8 cellular contexts compared by ENCODE assay signal in the genomic region with DNA sequence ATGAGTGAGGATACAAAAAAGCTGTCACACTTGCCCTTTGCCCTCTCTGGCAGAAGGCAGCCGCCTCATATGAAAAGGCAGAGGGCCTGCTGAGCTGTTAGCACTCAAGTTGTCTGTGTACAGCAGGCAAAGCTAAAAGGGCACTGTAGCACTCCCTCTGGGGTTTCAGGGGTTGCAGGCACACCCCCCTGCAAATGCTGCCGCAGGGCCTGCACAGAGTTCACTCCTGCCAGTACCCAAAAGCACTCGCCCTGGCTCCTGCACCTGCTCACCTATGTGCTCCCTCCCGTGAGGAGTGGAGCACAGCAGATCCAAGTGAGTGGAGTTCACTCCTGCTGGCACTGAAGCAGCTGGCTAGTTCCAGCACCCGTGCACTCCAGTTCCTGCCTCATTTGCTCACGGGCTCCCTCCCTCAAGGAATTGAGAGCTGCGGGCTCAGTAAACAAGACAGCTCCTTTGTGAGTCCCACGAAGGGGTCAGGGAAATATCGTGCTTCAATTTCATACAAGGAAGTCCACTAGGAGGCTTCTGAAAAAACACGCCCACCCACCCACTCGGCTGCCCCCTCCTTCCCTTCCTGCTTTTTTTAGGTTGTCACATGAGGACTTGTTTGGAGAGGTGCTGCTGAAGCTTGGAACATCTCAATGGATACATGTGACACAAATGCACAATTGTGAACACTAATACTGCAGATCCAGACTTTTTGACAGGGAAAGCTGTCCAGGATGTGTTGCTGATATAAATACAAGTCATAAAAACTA. TPM values are rescaled to one million over a fixed set of nuclear protein-coding genes. Genes with fewer than 3 reads are reported as not detected.
DNase-seq lines count a peak whose midpoint lies in the region; ATAC-seq and TF ChIP-seq lines count a peak whose summit lies in the region.

No MANE protein-coding gene starts in this region.

- H3K27me3 Mint-ChIP-seq in stimulated activated naive CD8-positive, alpha-beta T cell treated with anti-CD3 and anti-CD28 coated beads, Interleukin-15, amount 100 ng/mL, for 72 hours: peaks cover 25% of the 10 kb centered on the region
- H3K27me3 Mint-ChIP-seq in natural killer cell (ENCODE audit: low read depth in 2 of 2): peaks cover 0 to 8% of the 10 kb centered on the region in 2 donors

- H3K9ac ChIP-seq in liver (ENCODE audit: low read depth in 1 of 2, low read length in 2 of 2): no peak overlapping the region

- H3K27ac ChIP-seq in caudate nucleus (ENCODE audit: low read depth, low read length): peak overlapping the region; percentile 41
- H3K27ac ChIP-seq in liver (ENCODE audit: low read depth in 1 of 2, low read length in 2 of 2): no peak overlapping the region
- H3K27ac ChIP-seq in uterus: peak overlapping the region; percentile 65 to 66

- TF ChIP-seq CTCF in GM06990 (IDR thresholded peaks at IDR 0.05; ENCODE audit: insufficient read depth, low read length, poor library complexity, severe bottlenecking) (no peak), liver (IDR thresholded peaks at IDR 0.05; ENCODE audit: low read depth, low read length, missing input control) (no peak), uterus (IDR thresholded peaks at IDR 0.05) (no peak), natural killer cell (IDR thresholded peaks at IDR 0.05) (no peak)

- no peaks in the 10 kb centered on the region for H3K36me3 Mint-ChIP-seq in natural killer cell

- H3K9me3 ChIP-seq in liver (ENCODE audit: control insufficient read depth in 4 of 4, low read length in 3 of 4) (no peaks in the 10 kb centered on the region), uterus (no peaks in the 10 kb centered on the region)

- H3K4me1 Mint-ChIP-seq in stimulated activated naive CD8-positive, alpha-beta T cell treated with anti-CD3 and anti-CD28 coated beads, Interleukin-15, amount 100 ng/mL, for 72 hours: no peaks in the 10 kb centered on the region
- H3K4me1 Mint-ChIP-seq in natural killer cell: peaks cover 0 to under 1% of the 10 kb centered on the region in 2 donors

- no peak for ATAC-seq in stimulated activated naive CD8-positive, alpha-beta T cell treated with anti-CD3 and anti-CD28 coated beads, Interleukin-15, amount 100 ng/mL, for 72 hours
- ATAC-seq in natural killer cell: no peak

- H3K4me1 ChIP-seq in liver (ENCODE audit: control insufficient read depth in 4 of 4, insufficient read depth in 4 of 4, low read length in 3 of 4) (peaks cover 2 to 11% (median 6%) of the 10 kb centered on the region in 4 donors), uterus (peaks cover 0 to 14% of the 10 kb centered on the region in 2 donors)

- TF ChIP-seq RAD21 in liver (IDR thresholded peaks at IDR 0.05): peak in 1 of 2 donors; percentile 1

- H3K27ac Mint-ChIP-seq in stimulated activated naive CD8-positive, alpha-beta T cell treated with anti-CD3 and anti-CD28 coated beads, Interleukin-15, amount 100 ng/mL, for 72 hours: no peak overlapping the region
- no peak overlapping the region for H3K27ac Mint-ChIP-seq in natural killer cell

- H3K4me3 ChIP-seq in GM06990 (replicated peaks; ENCODE audit: low read depth, low read length): no peak overlapping the region
- H3K4me3 ChIP-seq in liver (ENCODE audit: low read depth in 1 of 3, low read length in 3 of 3): no peak overlapping the region
- no peak overlapping the region for H3K4me3 ChIP-seq in uterus

- peak; percentile 18 for DNase-seq in GM06990 (ENCODE audit: extremely low read depth, insufficient read length)
- peak; percentile 63 for DNase-seq in NCI-H146 treated with DMSO at 0.1 percent for 48 hours (lab: John Stamatoyannopoulos, UW; ENCODE audit: unreplicated experiment)
- peak in 22 of 61 donors; percentile 2 to 33 (median 8) for DNase-seq in caudate nucleus (lab: John Stamatoyannopoulos, UW)
- DNase-seq in uterus: peak; percentile 47
- DNase-seq in stimulated activated naive CD8-positive, alpha-beta T cell treated with anti-CD3 and anti-CD28 coated beads, Interleukin-15, amount 100 ng/mL, for 72 hours: no peak
- no peak for DNase-seq in activated T-cell treated with anti-CD3 and anti-CD28 coated beads, Interleukin-2, amount 50 U/mL, for 1 hour
- DNase-seq in natural killer cell: no peak

- H3K9me3 Mint-ChIP-seq in stimulated activated naive CD8-positive, alpha-beta T cell treated with anti-CD3 and anti-CD28 coated beads, Interleukin-15, amount 100 ng/mL, for 72 hours: no peaks in the 10 kb centered on the region
- H3K9me3 Mint-ChIP-seq in natural killer cell: no peaks in the 10 kb centered on the region

- TF ChIP-seq POLR2A in uterus (IDR thresholded peaks at IDR 0.05): no peak

- H3K27me3 ChIP-seq in GM06990 (replicated peaks; ENCODE audit: control insufficient read depth, insufficient read depth, low read length): no peaks in the 10 kb centered on the region
- no peaks in the 10 kb centered on the region for H3K27me3 ChIP-seq in liver (ENCODE audit: control insufficient read depth in 4 of 4, insufficient read depth in 4 of 4, low read length in 3 of 4)
- H3K27me3 ChIP-seq in uterus: no peaks in the 10 kb centered on the region

- H3K36me3 ChIP-seq in GM06990 (ENCODE audit: control insufficient read depth, insufficient read depth, low read length) (no peaks in the 10 kb centered on the region), liver (ENCODE audit: control insufficient read depth in 4 of 4, insufficient read depth in 3 of 4, low read depth in 1 of 4, low read length in 3 of 4) (no peaks in the 10 kb centered on the region), uterus (peaks cover 0 to 2% of the 10 kb centered on the region in 2 donors)

- 21% methylated on average over 11 of the region's 11 CpGs for WGBS in liver

- intact Hi-C loops in uterus (cut with DNase I; ENCODE audit: low total_unique reads) (no loop called here), natural killer cell (cut with micrococcal nuclease) (no loop called here)

- H3K4me3 Mint-ChIP-seq in stimulated activated naive CD8-positive, alpha-beta T cell treated with anti-CD3 and anti-CD28 coated beads, Interleukin-15, amount 100 ng/mL, for 72 hours: no peak overlapping the region
- no peak overlapping the region for H3K4me3 Mint-ChIP-seq in natural killer cell

TF ChIP-seq in liver, 16 proteins besides CTCF, POLR2A, EP300 and RAD21:
- peak; percentile 11 to 67 for TF ChIP-seq RXRA (IDR thresholded peaks at IDR 0.05)
- peak; percentile 92 for TF ChIP-seq NR2F2 (IDR thresholded peaks at IDR 0.05)
- TF ChIP-seq, protein P1, sequence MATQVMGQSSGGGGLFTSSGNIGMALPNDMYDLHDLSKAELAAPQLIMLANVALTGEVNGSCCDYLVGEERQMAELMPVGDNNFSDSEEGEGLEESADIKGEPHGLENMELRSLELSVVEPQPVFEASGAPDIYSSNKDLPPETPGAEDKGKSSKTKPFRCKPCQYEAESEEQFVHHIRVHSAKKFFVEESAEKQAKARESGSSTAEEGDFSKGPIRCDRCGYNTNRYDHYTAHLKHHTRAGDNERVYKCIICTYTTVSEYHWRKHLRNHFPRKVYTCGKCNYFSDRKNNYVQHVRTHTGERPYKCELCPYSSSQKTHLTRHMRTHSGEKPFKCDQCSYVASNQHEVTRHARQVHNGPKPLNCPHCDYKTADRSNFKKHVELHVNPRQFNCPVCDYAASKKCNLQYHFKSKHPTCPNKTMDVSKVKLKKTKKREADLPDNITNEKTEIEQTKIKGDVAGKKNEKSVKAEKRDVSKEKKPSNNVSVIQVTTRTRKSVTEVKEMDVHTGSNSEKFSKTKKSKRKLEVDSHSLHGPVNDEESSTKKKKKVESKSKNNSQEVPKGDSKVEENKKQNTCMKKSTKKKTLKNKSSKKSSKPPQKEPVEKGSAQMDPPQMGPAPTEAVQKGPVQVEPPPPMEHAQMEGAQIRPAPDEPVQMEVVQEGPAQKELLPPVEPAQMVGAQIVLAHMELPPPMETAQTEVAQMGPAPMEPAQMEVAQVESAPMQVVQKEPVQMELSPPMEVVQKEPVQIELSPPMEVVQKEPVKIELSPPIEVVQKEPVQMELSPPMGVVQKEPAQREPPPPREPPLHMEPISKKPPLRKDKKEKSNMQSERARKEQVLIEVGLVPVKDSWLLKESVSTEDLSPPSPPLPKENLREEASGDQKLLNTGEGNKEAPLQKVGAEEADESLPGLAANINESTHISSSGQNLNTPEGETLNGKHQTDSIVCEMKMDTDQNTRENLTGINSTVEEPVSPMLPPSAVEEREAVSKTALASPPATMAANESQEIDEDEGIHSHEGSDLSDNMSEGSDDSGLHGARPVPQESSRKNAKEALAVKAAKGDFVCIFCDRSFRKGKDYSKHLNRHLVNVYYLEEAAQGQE (IDR thresholded peaks at IDR 0.05): peak; percentile 83
- no peak for TF ChIP-seq TAF1 (conservative IDR thresholded peaks at IDR 0.05)
- TF ChIP-seq SP1 (IDR thresholded peaks at IDR 0.05): peak; percentile 74
- peak; percentile 61 to 66 for TF ChIP-seq HNF4A (conservative IDR thresholded peaks at IDR 0.05)
- TF ChIP-seq EGR1 (IDR thresholded peaks at IDR 0.05; ENCODE audit: low read depth in 2 of 2): no peak

RNA-seq across cellular contexts. Expression of a gene that starts 9.9 kb away (rescaled TPM):
- 1 to 10 TPM; 5.2 to 9.0 TPM for total RNA-seq in liver
- polyA plus RNA-seq in liver: 1 to 10 TPM; 4.1 to 5.6 TPM
- total RNA-seq in uterus: 10 to 100 TPM in 2 of 4 donors, 1 to 10 TPM in 2; 2.6 to 72.0 (median 9.5) TPM
- 10 to 100 TPM; 21.9 to 27.1 (median 24.2) TPM for total RNA-seq in natural killer cell

Comparison
In these comparisons a context has a peak if more than half of its experiments do, and no peak if none do; other contexts are left out.
1. DNase-seq: peak in GM06990 (single experiment), NCI-H146 treated with DMSO at 0.1 percent for 48 hours (single experiment) and uterus (2 of 2); none in stimulated activated naive CD8-positive, alpha-beta T cell treated with anti-CD3 and anti-CD28 coated beads, Interleukin-15, amount 100 ng/mL, for 72 hours (0 of 2), activated T-cell treated with anti-CD3 and anti-CD28 coated beads, Interleukin-2, amount 50 U/mL, for 1 hour (single experiment) and natural killer cell (single experiment).
2. H3K27ac ChIP-seq: peak in caudate nucleus (single experiment) and uterus (2 of 2); none in liver (0 of 2).